Comparison of ENCODE assay signal across 1 cellular context in the genomic region with DNA sequence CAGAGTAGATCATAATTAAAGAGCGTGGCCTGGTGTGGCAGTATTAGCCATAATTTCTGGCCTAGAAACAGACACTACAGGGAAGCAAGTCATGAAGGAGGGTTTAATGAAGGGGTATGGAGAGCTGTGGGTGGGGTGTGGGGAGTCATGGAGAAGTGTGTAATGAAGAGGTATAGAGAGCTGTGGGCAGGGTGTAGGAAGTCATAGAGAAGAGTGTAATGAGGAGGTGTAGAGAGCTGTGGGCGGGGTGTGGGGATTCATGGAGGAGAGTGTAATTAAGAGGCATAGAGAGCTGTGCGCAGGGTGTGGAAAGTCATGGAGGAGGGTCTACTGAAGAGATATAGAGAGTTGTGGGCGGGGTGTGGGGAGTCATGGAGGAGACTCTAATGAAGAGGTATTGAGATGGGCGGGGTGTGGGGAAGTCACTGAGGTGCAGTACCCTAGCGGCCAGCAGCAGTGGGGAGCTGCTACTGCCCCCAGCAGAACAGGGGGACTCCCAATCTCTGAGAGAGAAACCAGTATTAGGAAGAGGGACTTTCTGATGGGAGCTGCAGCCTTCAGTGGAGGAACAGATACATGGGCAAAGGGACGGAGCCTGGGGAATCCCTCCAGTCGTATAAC.
TF ChIP-seq lines count a peak whose summit lies in the region.

No MANE protein-coding gene starts in this region.

TF ChIP-seq in A549, 52 proteins besides CTCF, POLR2A, EP300 and RAD21 (continued from another document):
- TF ChIP-seq ATOH8 (CRISPR knock-in tag; IDR thresholded peaks at IDR 0.05; ENCODE audit: low read depth) = no peak
- TF ChIP-seq SREBF2 (IDR thresholded peaks at IDR 0.05) = no peak
- no peak for TF ChIP-seq HDAC2 (IDR thresholded peaks at IDR 0.05)
- no peak for TF ChIP-seq HMGXB4 (CRISPR knock-in tag; IDR thresholded peaks at IDR 0.05; ENCODE audit: borderline replicate concordance)
TF ChIP-seq in A549: peak in this region for 0.
